Comparison of ENCODE assay signal across 9 cellular contexts in the genomic region with DNA sequence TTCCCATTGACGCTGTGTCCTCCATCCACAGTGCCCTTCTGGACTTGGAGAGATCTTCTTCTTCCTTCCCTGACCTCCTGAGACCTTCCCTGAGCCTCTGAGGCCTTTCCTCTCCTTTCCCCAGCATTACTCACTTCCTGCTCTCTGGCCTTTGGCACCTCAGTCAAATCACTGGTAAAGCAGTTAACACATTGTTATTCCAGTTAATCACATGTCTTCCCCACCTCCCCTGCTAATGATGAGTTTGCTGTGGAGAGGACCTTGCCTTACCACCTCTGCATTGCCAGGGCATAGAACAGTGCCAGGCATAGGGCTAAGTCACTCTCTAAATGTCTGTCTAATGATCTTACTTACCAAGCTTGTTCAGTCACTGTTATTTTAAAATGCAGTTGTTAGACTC.
A peak's percentile ranks its signal among the peaks of the same experiment; 100 is the strongest.
DNase-seq lines count a peak whose midpoint lies in the region; TF ChIP-seq lines count a peak whose summit lies in the region.
"Had no signal": no experiment of that assay in that cellular context is flagged by ENCODE, and none has a peak within 500 bp of the region (broad histone marks: within the 10 kb centered on the region; RNA-seq: fewer than 3 reads in every experiment).

No MANE protein-coding gene starts in this region.

- DNase-seq in GM03348 (ENCODE audit: low spot score) (peak; percentile 53), PC-9 (peak; percentile 34 to 77), fibroblast of pulmonary artery (ENCODE audit: low read depth) (peak; percentile 13), neural crest cell (ENCODE audit: low read depth, low spot score) (no peak), HEK293T (ENCODE audit: extremely low spot score) (no peak), OCI-M2 (lab: John Stamatoyannopoulos, UW; ENCODE audit: unreplicated experiment) (no peak), G401 (ENCODE audit: low spot score) (no peak), NCI-H2196 treated with DMSO at 0.1 percent for 48 hours (lab: John Stamatoyannopoulos, UW; ENCODE audit: unreplicated experiment) (no peak)
- DNase-seq: activated CD4-positive, alpha-beta T cell treated with anti-CD3 and anti-CD28 coated beads, Interleukin-2, amount 50 U/mL, for 48 hours had no signal

- POLR2A ChIA-PET in PC-9 (lab: Charles Lee; ENCODE audit: unreplicated experiment) (interaction anchor here (0.6 to 0.7 kb wide), 3 partner anchors 111 to 1930 kb away, joined by 3 to 4 read pairs (median 3); no protein-coding TSS in a partner anchor), HEK293T (lab: Yijun Ruan, JAX) (no interaction called here)

- H2AFZ ChIP-seq in PC-9 = no peak overlapping the region

- peak overlapping the region; percentile 52 for H3K4me2 ChIP-seq in PC-9

- no peaks in the 10 kb centered on the region for H3K9me3 Mint-ChIP-seq in neural crest cell

- intact Hi-C loops in PC-9 (cut with micrococcal nuclease; ENCODE audit: unreplicated experiment) = no loop called here

- H3K27me3 Mint-ChIP-seq in neural crest cell (ENCODE audit: low read depth) = no peaks in the 10 kb centered on the region

- H3K27ac ChIP-seq in PC-9 = peak overlapping the region; percentile 45

- H3K4me1 ChIP-seq in PC-9 (replicated peaks; ENCODE audit: insufficient read depth) = peaks cover 36% of the 10 kb centered on the region

- TF ChIP-seq CTCF in PC-9 (conservative IDR thresholded peaks at IDR 0.05) (no peak), fibroblast of pulmonary artery (IDR thresholded peaks at IDR 0.05; ENCODE audit: low read length, missing control alignments) (no peak), neural crest cell (conservative IDR thresholded peaks at IDR 0.05) (no peak)

- no peak overlapping the region for H3K4me3 Mint-ChIP-seq in neural crest cell

- peak overlapping the region; percentile 73 for H3K27ac Mint-ChIP-seq in neural crest cell (ENCODE audit: unreplicated experiment)

- in situ Hi-C loops in G401 (cut with HindIII; ENCODE audit: low sequenced_read_pairs) = loop anchor here (25.0 kb wide), 1 partner anchor 109 kb away; a partner anchor contains a TSS

- no peaks in the 10 kb centered on the region for H3K9me2 ChIP-seq in PC-9 (ENCODE audit: insufficient read depth)

- H3K36me3 Mint-ChIP-seq in neural crest cell (ENCODE audit: low read depth) = no peaks in the 10 kb centered on the region

- H3K4me1 Mint-ChIP-seq in neural crest cell = peaks cover 18% of the 10 kb centered on the region

- no peaks in the 10 kb centered on the region for H3K79me2 ChIP-seq in PC-9 (ENCODE audit: low read depth)

- H3K36me3 ChIP-seq in PC-9 (ENCODE audit: low read depth) = no peaks in the 10 kb centered on the region

- H3K27me3 ChIP-seq in PC-9 (ENCODE audit: insufficient read depth, low read depth) = no peaks in the 10 kb centered on the region

- BruUV-seq in PC-9 (replicated peaks; lab: Mats Ljungman, UMichigan) = no TSS peak

- no peaks in the 10 kb centered on the region for H3K9me3 ChIP-seq in PC-9 (ENCODE audit: insufficient read depth, low read depth)

- no peaks in the 10 kb centered on the region for H4K20me1 ChIP-seq in PC-9 (ENCODE audit: insufficient read depth)

- H3K4me3 ChIP-seq in PC-9 (no peak overlapping the region), fibroblast of pulmonary artery (replicated peaks; ENCODE audit: low read depth, low read length) (no peak overlapping the region)

- H3F3A ChIP-seq in PC-9 (ENCODE audit: insufficient read depth, low read depth) = peaks cover 12% of the 10 kb centered on the region

- CTCF ChIA-PET in PC-9 (lab: Charles Lee) (no interaction called here), HEK293T (lab: Yijun Ruan, JAX) (no interaction called here)

TF ChIP-seq in HEK293T, 16 proteins besides CTCF, POLR2A, EP300 and RAD21:
- TF ChIP-seq FOXM1 (IDR thresholded peaks at IDR 0.05; ENCODE audit: borderline replicate concordance) = no peak
- TF ChIP-seq TARDBP (IDR thresholded peaks at IDR 0.05) = no peak
- TF ChIP-seq HDGF (IDR thresholded peaks at IDR 0.05; ENCODE audit: borderline replicate concordance) = no peak
- no peak for TF ChIP-seq ARNT (IDR thresholded peaks at IDR 0.05)
- TF ChIP-seq LEF1 (IDR thresholded peaks at IDR 0.05; ENCODE audit: borderline replicate concordance) = no peak
- TF ChIP-seq SP1 (IDR thresholded peaks at IDR 0.05) = no peak
- TF ChIP-seq, protein P1, sequence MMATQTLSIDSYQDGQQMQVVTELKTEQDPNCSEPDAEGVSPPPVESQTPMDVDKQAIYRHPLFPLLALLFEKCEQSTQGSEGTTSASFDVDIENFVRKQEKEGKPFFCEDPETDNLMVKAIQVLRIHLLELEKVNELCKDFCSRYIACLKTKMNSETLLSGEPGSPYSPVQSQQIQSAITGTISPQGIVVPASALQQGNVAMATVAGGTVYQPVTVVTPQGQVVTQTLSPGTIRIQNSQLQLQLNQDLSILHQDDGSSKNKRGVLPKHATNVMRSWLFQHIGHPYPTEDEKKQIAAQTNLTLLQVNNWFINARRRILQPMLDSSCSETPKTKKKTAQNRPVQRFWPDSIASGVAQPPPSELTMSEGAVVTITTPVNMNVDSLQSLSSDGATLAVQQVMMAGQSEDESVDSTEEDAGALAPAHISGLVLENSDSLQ (IDR thresholded peaks at IDR 0.05) = no peak
- TF ChIP-seq FOXA1 (IDR thresholded peaks at IDR 0.05) = no peak
- TF ChIP-seq BHLHE40 (IDR thresholded peaks at IDR 0.05; ENCODE audit: borderline replicate concordance) = no peak
- TF ChIP-seq ZNF384 (IDR thresholded peaks at IDR 0.05) = no peak
- TF ChIP-seq L3MBTL2 (conservative IDR thresholded peaks at IDR 0.05) = no peak
- no peak for TF ChIP-seq CTBP1 (IDR thresholded peaks at IDR 0.05; ENCODE audit: borderline replicate concordance)
- no peak for TF ChIP-seq FOXK2 (IDR thresholded peaks at IDR 0.05)
- TF ChIP-seq ELF4 (IDR thresholded peaks at IDR 0.05) = no peak
- no peak for TF ChIP-seq NFRKB (IDR thresholded peaks at IDR 0.05)
- TF ChIP-seq SUZ12 (IDR thresholded peaks at IDR 0.05) = no peak

Comparison
In these comparisons a context has a peak if more than half of its experiments do, and no peak if none do; other contexts are left out.
1. DNase-seq: peak in GM03348 (single experiment), PC-9 (2 of 2) and fibroblast of pulmonary artery (single experiment); none in neural crest cell (single experiment), HEK293T (single experiment), OCI-M2 (single experiment), G401 (single experiment) and NCI-H2196 treated with DMSO at 0.1 percent for 48 hours (single experiment).